ENCODE assay signal across 17 cellular contexts in genomic region chr3:114508976-114509375, GRCh38.
DNase-seq lines count a peak whose midpoint lies in the region; ATAC-seq and TF ChIP-seq lines count a peak whose summit lies in the region.
"Had no signal": no experiment of that assay in that cellular context is flagged by ENCODE, and none has a peak within 500 bp of the region (broad histone marks: within the 10 kb centered on the region; RNA-seq: fewer than 3 reads in every experiment).

No MANE protein-coding gene starts in this region.

- H3K4me3 ChIP-seq in AG10803 (ENCODE audit: low read length), result no peak overlapping the region
- no peak overlapping the region for H3K4me3 ChIP-seq in IMR-90 (ENCODE audit: insufficient read depth, low read depth, low read length)
- H3K4me3 ChIP-seq in fibroblast of villous mesenchyme (ENCODE audit: low read depth, low read length), result no peak overlapping the region

- intact Hi-C loops in IMR-90 (cut with micrococcal nuclease) (no loop called here), sciatic nerve (cut with DNase I) (no loop called here)

- no peak overlapping the region for H3K27ac ChIP-seq in IMR-90 (ENCODE audit: insufficient read depth, low read length)

- H3K4me1 ChIP-seq in IMR-90 (ENCODE audit: control insufficient read depth, insufficient read depth, low read length), result peaks cover 10% of the 10 kb centered on the region

- H4K8ac ChIP-seq in IMR-90 (ENCODE audit: low read depth in 2 of 2, low read length in 2 of 2), result 0 out of 4 replicates have a peak overlapping the region, but pooled peaks of 1 of the 2 experiments have one; percentile 27

- no peak overlapping the region for H3K56ac ChIP-seq in IMR-90 (ENCODE audit: extremely low read depth, insufficient read depth, low read length)

- no peak overlapping the region for H3K9ac ChIP-seq in IMR-90 (ENCODE audit: low read depth, low read length)

- no peak overlapping the region; the same call in 1 of the 2 replicates for H2AK5ac ChIP-seq in IMR-90 (ENCODE audit: low read depth, low read length)

- in situ Hi-C loops in IMR-90 (cut with MboI; ENCODE audit: low sequenced_read_pairs), result no loop called here

- H3K4ac ChIP-seq in IMR-90 (ENCODE audit: low read depth, low read length), result no peak overlapping the region

- H3K36me3 ChIP-seq in IMR-90 (ENCODE audit: control insufficient read depth, insufficient read depth, low read length), result no peaks in the 10 kb centered on the region

- no peak overlapping the region for H4K91ac ChIP-seq in IMR-90 (ENCODE audit: insufficient read depth, low read depth, low read length)

- no peak overlapping the region for H2BK15ac ChIP-seq in IMR-90 (ENCODE audit: low read depth, low read length)

- peak; percentile 43 for DNase-seq in AG10803 (ENCODE audit: low read depth)
- DNase-seq in IMR-90, result peak; percentile 29
- peak; percentile 47 for DNase-seq in fibroblast of villous mesenchyme (ENCODE audit: low read depth)
- no peak for DNase-seq in sciatic nerve (ENCODE audit: low spot score)
- DNase-seq in activated T-cell treated with anti-CD3 and anti-CD28 coated beads, Interleukin-2, amount 50 U/mL, for 48 hours, result no peak
- DNase-seq: DND-41, GOT3, KBM-7, NCI-H187, NCI-H526, PC-3, RPMI8226, SIG-M5 had no signal

- H3K14ac ChIP-seq in IMR-90 (replicated peaks; ENCODE audit: low read depth, low read length), result 0 out of 2 replicates have a peak overlapping the region, but pooled peaks have one; percentile 25

- H3K79me1 ChIP-seq in IMR-90 (ENCODE audit: low read depth in 1 of 2, low read length in 2 of 2), result peaks cover 3 to 24% of the 10 kb centered on the region in 2 experiments

- no peaks in the 10 kb centered on the region; the same call in 1 of the 2 replicates for H3K9me1 ChIP-seq in IMR-90 (ENCODE audit: insufficient read depth, low read length)

- CTCF ChIA-PET in IMR-90 (lab: Yijun Ruan, JAX), result interaction anchor here (0.7 to 0.9 kb wide), 2 partner anchors 18 to 30 kb away, joined by 3 to 5 read pairs; no protein-coding TSS in a partner anchor

- dilution Hi-C loops in IMR-90 (cut with HindIII; ENCODE audit: low sequenced_read_pairs, unreplicated experiment), result no loop called here

- H3K18ac ChIP-seq in IMR-90 (ENCODE audit: low read depth, low read length), result peak overlapping the region; percentile 64; the same call in 1 of the 2 replicates

- no peak overlapping the region for H2BK5ac ChIP-seq in IMR-90 (ENCODE audit: low read depth, low read length, poor library complexity, severe bottlenecking)

- H2BK20ac ChIP-seq in IMR-90 (ENCODE audit: low read depth, low read length), result no peak overlapping the region

- POLR2A ChIA-PET in IMR-90 (lab: Charles Lee; ENCODE audit: unreplicated experiment), result interaction anchor here (0.5 kb wide), 1 partner anchor 69 kb away, joined by 5 read pairs; no protein-coding TSS in a partner anchor

- H3K9me3 ChIP-seq in IMR-90 (ENCODE audit: control insufficient read depth, insufficient read depth, low read length), result no peaks in the 10 kb centered on the region

- no peak overlapping the region for H2AK9ac ChIP-seq in IMR-90 (replicated peaks; ENCODE audit: low read depth, low read length, poor library complexity)

- WGBS in IMR-90 (ENCODE audit: extremely low coverage in 2 of 2, insufficient read length in 1 of 2), 2 experiments, result no CpG with 5 or more reads among the region's 1 CpG

- TF ChIP-seq CTCF in AG10803 (conservative IDR thresholded peaks at IDR 0.05; ENCODE audit: low read length) (no peak), IMR-90 (conservative IDR thresholded peaks at IDR 0.05; ENCODE audit: low read depth, low read length) (no peak), fibroblast of villous mesenchyme (IDR thresholded peaks at IDR 0.05; ENCODE audit: insufficient read depth, low read depth, low read length) (no peak)

- no peak overlapping the region for H3K4me2 ChIP-seq in IMR-90 (ENCODE audit: low read depth, low read length)

- H4K20me1 ChIP-seq in IMR-90 (ENCODE audit: insufficient read depth, low read length), result no peaks in the 10 kb centered on the region

- no peak for TF ChIP-seq RAD21 in IMR-90 (IDR thresholded peaks at IDR 0.05; ENCODE audit: low read length)

- H2BK120ac ChIP-seq in IMR-90 (ENCODE audit: low read depth, low read length), result no peak overlapping the region

- BruUV-seq in IMR-90 (replicated peaks; lab: Mats Ljungman, UMichigan), result no TSS peak

- no peak overlapping the region for H4K5ac ChIP-seq in IMR-90 (ENCODE audit: low read depth, low read length)

- no peak for TF ChIP-seq POLR2A in IMR-90 (IDR thresholded peaks at IDR 0.05; ENCODE audit: low read depth, low read length)

- no peaks in the 10 kb centered on the region for H3K27me3 ChIP-seq in IMR-90 (ENCODE audit: control insufficient read depth, insufficient read depth, low read length)

- H3K23ac ChIP-seq in IMR-90 (ENCODE audit: low read depth, low read length), result peak overlapping the region; percentile 8; the same call in 1 of the 2 replicates

- H2AFZ ChIP-seq in IMR-90 (replicated peaks; ENCODE audit: low read length, poor library complexity), result no peak overlapping the region

- ATAC-seq in IMR-90 (ENCODE audit: low read depth) (no peak), sciatic nerve (peak; percentile 49), GM18511 (IDR thresholded peaks at IDR 0.05; ENCODE audit: unreplicated experiment) (no peak), GM19452 (IDR thresholded peaks at IDR 0.05; ENCODE audit: unreplicated experiment) (no peak), GM21825 (IDR thresholded peaks at IDR 0.05; ENCODE audit: unreplicated experiment) (no peak)
- ATAC-seq: PC-3, SK-N-SH treated with all-trans-retinoic acid at 6 μM for 48 hours had no signal

TF ChIP-seq in IMR-90, 13 proteins besides CTCF, POLR2A, EP300 and RAD21:
- TF ChIP-seq RFX5 (IDR thresholded peaks at IDR 0.05; ENCODE audit: low read depth, low read length), result no peak
- no peak for TF ChIP-seq CEBPB (IDR thresholded peaks at IDR 0.05; ENCODE audit: low read depth, low read length)
- TF ChIP-seq CHD1 (IDR thresholded peaks at IDR 0.05; ENCODE audit: low read depth, low read length), result no peak
- TF ChIP-seq SMC3 (IDR thresholded peaks at IDR 0.05; ENCODE audit: low read depth, low read length), result no peak
- TF ChIP-seq, protein P1, sequence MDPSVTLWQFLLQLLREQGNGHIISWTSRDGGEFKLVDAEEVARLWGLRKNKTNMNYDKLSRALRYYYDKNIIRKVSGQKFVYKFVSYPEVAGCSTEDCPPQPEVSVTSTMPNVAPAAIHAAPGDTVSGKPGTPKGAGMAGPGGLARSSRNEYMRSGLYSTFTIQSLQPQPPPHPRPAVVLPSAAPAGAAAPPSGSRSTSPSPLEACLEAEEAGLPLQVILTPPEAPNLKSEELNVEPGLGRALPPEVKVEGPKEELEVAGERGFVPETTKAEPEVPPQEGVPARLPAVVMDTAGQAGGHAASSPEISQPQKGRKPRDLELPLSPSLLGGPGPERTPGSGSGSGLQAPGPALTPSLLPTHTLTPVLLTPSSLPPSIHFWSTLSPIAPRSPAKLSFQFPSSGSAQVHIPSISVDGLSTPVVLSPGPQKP (IDR thresholded peaks at IDR 0.05; ENCODE audit: borderline replicate concordance, low read depth, low read length), result no peak
- TF ChIP-seq, protein P2, sequence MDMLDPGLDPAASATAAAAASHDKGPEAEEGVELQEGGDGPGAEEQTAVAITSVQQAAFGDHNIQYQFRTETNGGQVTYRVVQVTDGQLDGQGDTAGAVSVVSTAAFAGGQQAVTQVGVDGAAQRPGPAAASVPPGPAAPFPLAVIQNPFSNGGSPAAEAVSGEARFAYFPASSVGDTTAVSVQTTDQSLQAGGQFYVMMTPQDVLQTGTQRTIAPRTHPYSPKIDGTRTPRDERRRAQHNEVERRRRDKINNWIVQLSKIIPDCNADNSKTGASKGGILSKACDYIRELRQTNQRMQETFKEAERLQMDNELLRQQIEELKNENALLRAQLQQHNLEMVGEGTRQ (IDR thresholded peaks at IDR 0.05; ENCODE audit: low read depth, low read length), result no peak
- TF ChIP-seq RCOR1 (IDR thresholded peaks at IDR 0.05; ENCODE audit: insufficient replicate concordance, low read length), result no peak
- no peak for TF ChIP-seq BHLHE40 (IDR thresholded peaks at IDR 0.05; ENCODE audit: low read depth, low read length)
- TF ChIP-seq FOS (IDR thresholded peaks at IDR 0.05; ENCODE audit: low read depth, low read length), result no peak

Comparison
In these comparisons a context has a peak if more than half of its experiments do, and no peak if none do; other contexts are left out.
1. DNase-seq: peak in AG10803 (single experiment), IMR-90 (single experiment) and fibroblast of villous mesenchyme (single experiment); none in sciatic nerve (single experiment) and activated T-cell treated with anti-CD3 and anti-CD28 coated beads, Interleukin-2, amount 50 U/mL, for 48 hours (0 of 2).